ENCODE assay signal across 6 cellular contexts in the genomic region with DNA sequence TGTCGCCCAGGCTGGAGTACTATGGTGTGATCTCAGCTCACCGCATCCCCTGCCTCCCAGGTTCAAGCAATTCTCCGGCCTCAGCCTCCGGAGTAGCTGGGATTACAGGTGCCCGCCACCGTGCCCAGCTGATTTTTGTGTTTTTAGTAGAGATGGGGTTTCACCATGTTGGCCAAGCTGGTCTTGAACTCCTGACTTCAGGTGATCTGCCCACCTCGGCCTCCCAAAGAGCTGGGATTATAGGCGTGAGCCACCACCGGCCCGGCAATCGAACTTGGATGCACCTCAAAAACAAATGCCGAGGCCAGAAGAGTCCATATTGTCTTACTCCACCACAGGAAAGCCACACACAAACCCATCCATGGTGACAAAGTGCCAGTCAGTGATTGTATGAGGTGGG. TPM values are rescaled to one million over a fixed set of nuclear protein-coding genes. Genes with fewer than 3 reads are reported as not detected.
DNase-seq lines count a peak whose midpoint lies in the region; ATAC-seq and TF ChIP-seq lines count a peak whose summit lies in the region.
"Not testable (repeated sequence)": the region's sequence is repeated elsewhere in the genome, so short reads cannot be mapped to it uniquely, and the experiment has no call there.

No MANE protein-coding gene starts in this region.

- H3K36me3 Mint-ChIP-seq in activated T-cell treated with anti-CD3 and anti-CD28 coated beads, Interleukin-2, amount 50 U/mL, for 24 hours (ENCODE audit: low read depth); type B pancreatic cell: not testable (repeated sequence)

- H3K4me3 Mint-ChIP-seq in activated T-cell treated with anti-CD3 and anti-CD28 coated beads, Interleukin-2, amount 50 U/mL, for 24 hours; type B pancreatic cell: not testable (repeated sequence)

- 90 to 97% (median 93%) methylated on average over 12 of the region's 12 CpGs for WGBS in ovary, 3 donors

- intact Hi-C loops in cardiac septum (cut with DNase I); ovary (cut with DNase I): not testable (repeated sequence)

- H3K27me3 Mint-ChIP-seq in activated T-cell treated with anti-CD3 and anti-CD28 coated beads, Interleukin-2, amount 50 U/mL, for 24 hours; type B pancreatic cell: not testable (repeated sequence)

- TF ChIP-seq CTCF in HEK293 (tag by site-specific recombination; IDR thresholded peaks at IDR 0.05); ovary (IDR thresholded peaks at IDR 0.05); type B pancreatic cell (conservative IDR thresholded peaks at IDR 0.05): not testable (repeated sequence)

- H3K27me3 ChIP-seq in ovary, result not testable (repeated sequence)

- not testable (repeated sequence) for H3K4me3 ChIP-seq in HEK293 (ENCODE audit: low read depth, low read length); ovary

- TF ChIP-seq EP300 in ovary (IDR thresholded peaks at IDR 0.05), result not testable (repeated sequence)

- not testable (repeated sequence) for ATAC-seq in left lobe of liver

- not testable (repeated sequence) for H3K9me3 ChIP-seq in HEK293 (ENCODE audit: control insufficient read depth, insufficient read depth, low read depth, low read length); ovary

- CTCF ChIA-PET in HEK293 (lab: Yijun Ruan, JAX), result interaction anchor here (0.5 kb wide), 1 partner anchor 17 kb away, joined by 4 read pairs; no protein-coding TSS in a partner anchor

- H3K27ac ChIP-seq in HEK293 (ENCODE audit: extremely low read depth, low read depth, low read length); ovary: not testable (repeated sequence)

- not testable (repeated sequence) for H3K4me1 Mint-ChIP-seq in activated T-cell treated with anti-CD3 and anti-CD28 coated beads, Interleukin-2, amount 50 U/mL, for 24 hours (ENCODE audit: low read depth); type B pancreatic cell (ENCODE audit: unreplicated experiment)

- TF ChIP-seq POLR2A in ovary (IDR thresholded peaks at IDR 0.05), result not testable (repeated sequence)

- POLR2A ChIA-PET in HEK293 (lab: Yijun Ruan, JAX), result not testable (repeated sequence)

- not testable (repeated sequence) for H3K9me3 Mint-ChIP-seq in activated T-cell treated with anti-CD3 and anti-CD28 coated beads, Interleukin-2, amount 50 U/mL, for 24 hours; type B pancreatic cell

- not testable (repeated sequence) for H3K4me1 ChIP-seq in HEK293 (ENCODE audit: control insufficient read depth, insufficient read depth, low read length)
- H3K4me1 ChIP-seq in ovary (ENCODE audit: insufficient read depth), result peaks cover 17% of the 10 kb centered on the region

- DNase-seq in activated T-cell treated with anti-CD3 and anti-CD28 coated beads, Interleukin-2, amount 50 U/mL, for 24 hours, result peak; percentile 2
- peak; percentile 60 for DNase-seq in cardiac septum (ENCODE audit: low spot score)
- DNase-seq in left lobe of liver (ENCODE audit: low spot score), result peak; percentile 22
- DNase-seq in ovary, result peak in 3 of 5 donors; percentile 4 to 19 (median 16)
- DNase-seq in type B pancreatic cell (ENCODE audit: extremely low spot score, unreplicated experiment), result peak; percentile 66

- H3K36me3 ChIP-seq in HEK293 (ENCODE audit: control insufficient read depth in 2 of 2, insufficient read depth in 1 of 2, low read length in 2 of 2); ovary: not testable (repeated sequence)

- not testable (repeated sequence) for H3K27ac Mint-ChIP-seq in activated T-cell treated with anti-CD3 and anti-CD28 coated beads, Interleukin-2, amount 50 U/mL, for 24 hours; type B pancreatic cell

TF ChIP-seq in HEK293, 187 proteins besides CTCF, POLR2A, EP300 and RAD21:
- peak; percentile 61; the same call in 1 of the 2 replicates for TF ChIP-seq ZNF394 (tag by site-specific recombination; IDR thresholded peaks at IDR 0.05; ENCODE audit: borderline replicate concordance)

RNA-seq across cellular contexts. Expression of a gene that starts 51.0 kb away (rescaled TPM):
- total RNA-seq in cardiac septum, result 157 TPM
- total RNA-seq in left lobe of liver, result 34.9 TPM
- 1,000 to 10,000 TPM in 1 of 7 donors, 100 to 1,000 TPM in 6; 222 to 1,092 (median 831) TPM for total RNA-seq in ovary
- 100 to 1,000 TPM in 1 of 2 donors, 10 to 100 TPM in 1; 50.9 to 818 TPM for polyA plus RNA-seq in ovary
- 23.8 and 114 TPM in 2 replicates for total RNA-seq in type B pancreatic cell (ENCODE audit: low replicate concordance)

Comparison
In these comparisons a context has a peak if more than half of its experiments do, and no peak if none do; other contexts are left out.
1. DNase-seq: peak in every context shown above with its lines; median percentile 66 in type B pancreatic cell; 60 in cardiac septum; 22 in left lobe of liver; 16 in ovary; 2 in activated T-cell treated with anti-CD3 and anti-CD28 coated beads, Interleukin-2, amount 50 U/mL, for 24 hours.